ENCODE assay signal across 14 cellular contexts in the genomic region with DNA sequence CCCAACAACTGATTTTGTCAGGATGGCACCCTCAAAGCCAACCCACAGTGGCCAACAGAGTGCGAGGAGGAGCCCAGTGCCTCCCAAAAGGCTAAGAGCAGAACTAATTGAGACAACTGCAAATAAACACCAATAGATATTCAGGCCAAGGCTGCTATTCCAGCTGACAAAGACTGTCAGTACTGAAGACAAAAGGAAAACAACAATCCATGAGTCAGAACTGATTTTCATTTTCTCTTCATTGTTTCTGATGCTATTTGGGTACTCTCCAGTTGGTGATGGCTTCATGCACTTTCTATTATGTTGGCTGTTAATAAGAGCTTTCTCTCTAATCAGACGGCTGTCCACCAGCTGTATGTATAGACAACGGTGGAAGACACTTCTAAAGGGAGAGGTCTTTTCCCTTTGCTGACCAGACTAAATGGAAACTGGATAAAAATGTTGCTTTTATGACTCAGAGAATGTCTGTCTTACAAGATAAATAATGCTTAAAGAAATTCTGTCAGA.
DNase-seq lines count a peak whose midpoint lies in the region; ATAC-seq and TF ChIP-seq lines count a peak whose summit lies in the region.
"Had no signal": no experiment of that assay in that cellular context is flagged by ENCODE, and none has a peak within 500 bp of the region (broad histone marks: within the 10 kb centered on the region; RNA-seq: fewer than 3 reads in every experiment).

No MANE protein-coding gene starts in this region.

- H3K4me1 Mint-ChIP-seq in activated T-helper 17 cell treated with anti-CD3 and anti-CD28 coated beads, Interleukin-2, amount 50 U/mL, for 72 hours = peaks cover under 1% of the 10 kb centered on the region
- peaks cover 34% of the 10 kb centered on the region for H3K4me1 Mint-ChIP-seq in WTC11

- H3K27ac Mint-ChIP-seq in activated T-helper 17 cell treated with anti-CD3 and anti-CD28 coated beads, Interleukin-2, amount 50 U/mL, for 72 hours = no peak overlapping the region
- H3K27ac Mint-ChIP-seq in WTC11 = no peak overlapping the region
- H3K27ac Mint-ChIP-seq: dendritic cell treated with granulocyte-macrophage colony-stimulating factor and Interleukin-4, amounts not matched to agents 40 ng/mL and 50 ng/mL, for 4 days had no signal

- DNase-seq in globus pallidus (ENCODE audit: low spot score) (peak; percentile 86), smooth muscle cell of the brain vasculature (ENCODE audit: low read depth, low spot score) (peak; percentile 50), cerebellar cortex (ENCODE audit: low spot score) (no peak), WTC11 (ENCODE audit: low spot score) (no peak), SHP77 treated with DMSO at 0.1 percent for 48 hours (lab: John Stamatoyannopoulos, UW) (no peak), NCI-H1092 (lab: John Stamatoyannopoulos, UW) (no peak)
- DNase-seq: activated CD4-positive, CD25-positive, alpha-beta regulatory T cell; NCI-H187; RPMI8226; stimulated activated CD4-positive, alpha-beta T cell treated with anti-CD3 and anti-CD28 coated beads, Interleukin-4, amount 100 ng/mL, for 24 hours had no signal

- no peak for TF ChIP-seq CTCF in WTC11 (IDR thresholded peaks at IDR 0.05)

- no peaks in the 10 kb centered on the region for H3K9me3 Mint-ChIP-seq in activated T-helper 17 cell treated with anti-CD3 and anti-CD28 coated beads, Interleukin-2, amount 50 U/mL, for 72 hours
- no peaks in the 10 kb centered on the region for H3K9me3 Mint-ChIP-seq in WTC11
- H3K9me3 Mint-ChIP-seq: neural crest cell had no signal

- H3K4me3 Mint-ChIP-seq in activated T-helper 17 cell treated with anti-CD3 and anti-CD28 coated beads, Interleukin-2, amount 50 U/mL, for 72 hours = no peak overlapping the region
- no peak overlapping the region for H3K4me3 Mint-ChIP-seq in WTC11
- H3K4me3 Mint-ChIP-seq: dendritic cell treated with granulocyte-macrophage colony-stimulating factor and Interleukin-4, amounts not matched to agents 40 ng/mL and 50 ng/mL, for 4 days; neural crest cell had no signal

- POLR2A ChIA-PET in WTC11 (lab: Charles Lee) = no interaction called here

- no peaks in the 10 kb centered on the region for H3K36me3 Mint-ChIP-seq in activated T-helper 17 cell treated with anti-CD3 and anti-CD28 coated beads, Interleukin-2, amount 50 U/mL, for 72 hours (ENCODE audit: low read depth)
- no peaks in the 10 kb centered on the region for H3K36me3 Mint-ChIP-seq in WTC11

- ATAC-seq in HG02885 (IDR thresholded peaks at IDR 0.05; ENCODE audit: poor library complexity, unreplicated experiment) (peak; percentile 50), WTC11 (no peak)
- ATAC-seq in activated T-helper 17 cell treated with anti-CD3 and anti-CD28 coated beads, Interleukin-2, amount 50 U/mL, for 72 hours (replicated peaks) = peak; percentile 40

- peaks cover 23% of the 10 kb centered on the region for H3K27me3 Mint-ChIP-seq in activated T-helper 17 cell treated with anti-CD3 and anti-CD28 coated beads, Interleukin-2, amount 50 U/mL, for 72 hours
- no peaks in the 10 kb centered on the region for H3K27me3 Mint-ChIP-seq in WTC11 (ENCODE audit: low read depth)

- CTCF ChIA-PET in WTC11 (lab: Charles Lee) = no interaction called here

TF ChIP-seq in WTC11, 78 proteins besides CTCF, POLR2A, EP300 and RAD21:
- TF ChIP-seq NFYB (CRISPR knock-in tag; conservative IDR thresholded peaks at IDR 0.05; ENCODE audit: low read depth) (no peak), ZSCAN18 (CRISPR knock-in tag; IDR thresholded peaks at IDR 0.05) (no peak), ZBTB21 (CRISPR knock-in tag; IDR thresholded peaks at IDR 0.05; ENCODE audit: borderline replicate concordance) (no peak), PREB (CRISPR knock-in tag; IDR thresholded peaks at IDR 0.05; ENCODE audit: borderline replicate concordance) (no peak), GTF2I (CRISPR knock-in tag; conservative IDR thresholded peaks at IDR 0.05) (no peak)

Comparison
In these comparisons a context has a peak if more than half of its experiments do, and no peak if none do; other contexts are left out.
1. DNase-seq: peak in globus pallidus (single experiment) and smooth muscle cell of the brain vasculature (single experiment); none in cerebellar cortex (single experiment), WTC11 (single experiment), SHP77 treated with DMSO at 0.1 percent for 48 hours (single experiment) and NCI-H1092 (single experiment).